26 cellular contexts compared by ENCODE assay signal in the genomic region with DNA sequence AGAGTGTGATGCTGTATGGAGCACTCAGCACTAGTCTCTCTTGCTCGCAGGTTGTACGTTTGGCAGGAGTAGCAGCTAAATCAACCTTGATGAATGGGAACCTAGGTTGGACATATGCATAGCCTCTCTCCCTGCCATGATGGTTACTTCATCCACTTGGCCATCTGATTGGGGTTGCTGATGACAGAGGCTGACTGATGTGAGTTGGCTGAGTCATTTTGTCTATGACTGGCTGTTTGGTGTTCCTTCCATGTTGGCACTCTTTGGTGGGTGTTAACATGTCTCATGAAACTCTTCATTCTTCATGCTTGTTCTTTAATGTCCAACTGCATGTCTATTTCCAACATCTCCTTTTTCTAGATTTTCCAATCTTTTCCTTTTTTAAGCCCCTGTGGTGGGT. TPM values are rescaled to one million over a fixed set of nuclear protein-coding genes. Genes with fewer than 3 reads are reported as not detected.
A peak's percentile ranks its signal among the peaks of the same experiment; 100 is the strongest.
DNase-seq lines count a peak whose midpoint lies in the region; ATAC-seq, FAIRE-seq and TF ChIP-seq lines count a peak whose summit lies in the region.
"Had no signal": no experiment of that assay in that cellular context is flagged by ENCODE, and none has a peak within 500 bp of the region (broad histone marks: within the 10 kb centered on the region; RNA-seq: fewer than 3 reads in every experiment).

No MANE protein-coding gene starts in this region.

- H3K36me3 Mint-ChIP-seq in stimulated activated effector memory CD8-positive, alpha-beta T cell treated with anti-CD3 and anti-CD28 coated beads, Interleukin-12 subunit alpha, Interleukin-12 subunit beta, amount 100 ng/mL, for 72 hours = no peaks in the 10 kb centered on the region
- H3K36me3 Mint-ChIP-seq: CD4-positive, alpha-beta memory T cell had no signal

- H3K4me3 Mint-ChIP-seq in stimulated activated effector memory CD8-positive, alpha-beta T cell treated with anti-CD3 and anti-CD28 coated beads, Interleukin-12 subunit alpha, Interleukin-12 subunit beta, amount 100 ng/mL, for 72 hours = no peak overlapping the region

- FAIRE-seq in bronchial epithelial cell (lab: Jason Lieb, UNC) (no peak), GM12891 (lab: Jason Lieb, UNC) (no peak)
- FAIRE-seq: GM19239 had no signal

- DNase-seq in DMS53 (lab: John Stamatoyannopoulos, UW) = peak; percentile 6
- DNase-seq in DMS53 treated with DMSO at 0.1 percent for 48 hours (lab: John Stamatoyannopoulos, UW; ENCODE audit: unreplicated experiment) = no peak
- DNase-seq in stimulated activated CD4-positive, alpha-beta T cell treated with anti-CD3 and anti-CD28 coated beads, Interleukin-1b, Interleukin-23, amount 100 ng/mL, for 48 hours = peak; percentile 11
- no peak for DNase-seq in stimulated activated CD4-positive, alpha-beta T cell treated with anti-CD3 and anti-CD28 coated beads, Interleukin-4, amount 100 ng/mL, for 1 hour
- DNase-seq in bronchial epithelial cell (ENCODE audit: low read depth) = peak; percentile 70
- DNase-seq in stimulated activated effector memory CD8-positive, alpha-beta T cell treated with anti-CD3 and anti-CD28 coated beads, Interleukin-12 subunit alpha, Interleukin-12 subunit beta, amount 100 ng/mL, for 72 hours (ENCODE audit: low spot score in 2 of 2) = no peak
- DNase-seq in AG08396 (ENCODE audit: low spot score) = no peak
- DNase-seq in GM12891 (ENCODE audit: insufficient read length, low spot score) = no peak
- DNase-seq: ACHN; Caco-2; CD4-positive, alpha-beta memory T cell; DMS 273 treated with DMSO at 0.1 percent for 48 hours; H7; Kasumi-1; MG63; NCI-H1048; NCI-H1436 treated with DMSO at 0.1 percent for 48 hours; NCI-H2029; NCI-H226; NCI-H524; NCI-H774; NK-92 treated with Interleukin-12 subunit alpha and Interleukin-12 subunit beta, amount 100 ng/mL, for 24 hours had no signal

- TF ChIP-seq POLR2A in GM12891 (IDR thresholded peaks at IDR 0.05; ENCODE audit: low read depth, low read length) = no peak

- H3K36me3 ChIP-seq in bronchial epithelial cell (ENCODE audit: control insufficient read depth, insufficient read depth, low read length) = no peaks in the 10 kb centered on the region
- H3K36me3 ChIP-seq: BLaER1 treated with 17β-estradiol and CSF1 and Interleukin-3, amounts not matched to agents 10 nM and 100 nM; MG63 had no signal

- no peak overlapping the region for H3K27ac Mint-ChIP-seq in stimulated activated effector memory CD8-positive, alpha-beta T cell treated with anti-CD3 and anti-CD28 coated beads, Interleukin-12 subunit alpha, Interleukin-12 subunit beta, amount 100 ng/mL, for 72 hours

- ATAC-seq in stimulated activated effector memory CD8-positive, alpha-beta T cell treated with anti-CD3 and anti-CD28 coated beads, Interleukin-12 subunit alpha, Interleukin-12 subunit beta, amount 100 ng/mL, for 72 hours = peak; percentile 64
- ATAC-seq: Panc1 had no signal

- H3K9me3 Mint-ChIP-seq in stimulated activated effector memory CD8-positive, alpha-beta T cell treated with anti-CD3 and anti-CD28 coated beads, Interleukin-12 subunit alpha, Interleukin-12 subunit beta, amount 100 ng/mL, for 72 hours = no peaks in the 10 kb centered on the region
- H3K9me3 Mint-ChIP-seq: CD4-positive, alpha-beta memory T cell had no signal

- no peak for TF ChIP-seq CTCF in bronchial epithelial cell (IDR thresholded peaks at IDR 0.05; ENCODE audit: insufficient read depth, low read length, severe bottlenecking)

- H3K4me3 ChIP-seq in bronchial epithelial cell (ENCODE audit: low read depth, low read length) = no peak overlapping the region
- H3K4me3 ChIP-seq: BLaER1 treated with 17β-estradiol and CSF1 and Interleukin-3, amounts not matched to agents 10 nM and 100 nM; MG63 had no signal

- H3K27me3 ChIP-seq in bronchial epithelial cell (ENCODE audit: control insufficient read depth, insufficient read depth, low read length) = no peaks in the 10 kb centered on the region
- H3K27me3 ChIP-seq: BLaER1 treated with 17β-estradiol and CSF1 and Interleukin-3, amounts not matched to agents 10 nM and 100 nM; MG63 had no signal

- no peaks in the 10 kb centered on the region for H3K4me1 Mint-ChIP-seq in stimulated activated effector memory CD8-positive, alpha-beta T cell treated with anti-CD3 and anti-CD28 coated beads, Interleukin-12 subunit alpha, Interleukin-12 subunit beta, amount 100 ng/mL, for 72 hours

TF ChIP-seq in GM12891, 5 proteins besides CTCF, POLR2A, EP300 and RAD21:
- no peak for TF ChIP-seq SPI1 (IDR thresholded peaks at IDR 0.05; ENCODE audit: low read depth, low read length)
- no peak for TF ChIP-seq PAX5 (IDR thresholded peaks at IDR 0.05; ENCODE audit: insufficient read depth, low read length, severe bottlenecking)
- no peak for TF ChIP-seq TAF1 (IDR thresholded peaks at IDR 0.05; ENCODE audit: low read depth, low read length)
- no peak for TF ChIP-seq POU2F2 (IDR thresholded peaks at IDR 0.05; ENCODE audit: low read depth, low read length)
- TF ChIP-seq POLR2AphosphoS5 (IDR thresholded peaks at IDR 0.05; ENCODE audit: low read depth, low read length) = no peak

RNA-seq across cellular contexts. Expression of gene SPARCL1, which starts 31.6 kb away (rescaled TPM):
- not detected in 2 replicates for total RNA-seq in bronchial epithelial cell
- not detected for polyA plus RNA-seq in GM12891 (2012; ENCODE audit: low read depth, missing spikeins)
- total RNA-seq: CD4-positive, alpha-beta memory T cell; G401 had no signal
- polyA plus RNA-seq: CD4-positive, alpha-beta memory T cell had no signal

RNA-seq across cellular contexts. Expression of gene DSPP, which starts 47.5 kb away (rescaled TPM):
- not detected in 2 replicates for total RNA-seq in bronchial epithelial cell
- not detected for polyA plus RNA-seq in GM12891 (2012; ENCODE audit: low read depth, missing spikeins)
- total RNA-seq: Caco-2; CD4-positive, alpha-beta memory T cell; G401; H7 had no signal
- polyA plus RNA-seq: CD4-positive, alpha-beta memory T cell had no signal

Comparison
In these comparisons a context has a peak if more than half of its experiments do, and no peak if none do; other contexts are left out.
1. DNase-seq: peak in DMS53 (single experiment), stimulated activated CD4-positive, alpha-beta T cell treated with anti-CD3 and anti-CD28 coated beads, Interleukin-1b, Interleukin-23, amount 100 ng/mL, for 48 hours (single experiment) and bronchial epithelial cell (single experiment); none in DMS53 treated with DMSO at 0.1 percent for 48 hours (single experiment), stimulated activated CD4-positive, alpha-beta T cell treated with anti-CD3 and anti-CD28 coated beads, Interleukin-4, amount 100 ng/mL, for 1 hour (single experiment), stimulated activated effector memory CD8-positive, alpha-beta T cell treated with anti-CD3 and anti-CD28 coated beads, Interleukin-12 subunit alpha, Interleukin-12 subunit beta, amount 100 ng/mL, for 72 hours (0 of 2), AG08396 (single experiment) and GM12891 (single experiment).